1 cellular context compared by ENCODE assay signal in genomic region chr7:37284285-37284684, GRCh38.
TF ChIP-seq lines count a peak whose summit lies in the region.

No MANE protein-coding gene starts in this region.

TF ChIP-seq in K562, 482 proteins besides CTCF, POLR2A, EP300 and RAD21 (continued from another document):
- TF ChIP-seq, protein P1, sequence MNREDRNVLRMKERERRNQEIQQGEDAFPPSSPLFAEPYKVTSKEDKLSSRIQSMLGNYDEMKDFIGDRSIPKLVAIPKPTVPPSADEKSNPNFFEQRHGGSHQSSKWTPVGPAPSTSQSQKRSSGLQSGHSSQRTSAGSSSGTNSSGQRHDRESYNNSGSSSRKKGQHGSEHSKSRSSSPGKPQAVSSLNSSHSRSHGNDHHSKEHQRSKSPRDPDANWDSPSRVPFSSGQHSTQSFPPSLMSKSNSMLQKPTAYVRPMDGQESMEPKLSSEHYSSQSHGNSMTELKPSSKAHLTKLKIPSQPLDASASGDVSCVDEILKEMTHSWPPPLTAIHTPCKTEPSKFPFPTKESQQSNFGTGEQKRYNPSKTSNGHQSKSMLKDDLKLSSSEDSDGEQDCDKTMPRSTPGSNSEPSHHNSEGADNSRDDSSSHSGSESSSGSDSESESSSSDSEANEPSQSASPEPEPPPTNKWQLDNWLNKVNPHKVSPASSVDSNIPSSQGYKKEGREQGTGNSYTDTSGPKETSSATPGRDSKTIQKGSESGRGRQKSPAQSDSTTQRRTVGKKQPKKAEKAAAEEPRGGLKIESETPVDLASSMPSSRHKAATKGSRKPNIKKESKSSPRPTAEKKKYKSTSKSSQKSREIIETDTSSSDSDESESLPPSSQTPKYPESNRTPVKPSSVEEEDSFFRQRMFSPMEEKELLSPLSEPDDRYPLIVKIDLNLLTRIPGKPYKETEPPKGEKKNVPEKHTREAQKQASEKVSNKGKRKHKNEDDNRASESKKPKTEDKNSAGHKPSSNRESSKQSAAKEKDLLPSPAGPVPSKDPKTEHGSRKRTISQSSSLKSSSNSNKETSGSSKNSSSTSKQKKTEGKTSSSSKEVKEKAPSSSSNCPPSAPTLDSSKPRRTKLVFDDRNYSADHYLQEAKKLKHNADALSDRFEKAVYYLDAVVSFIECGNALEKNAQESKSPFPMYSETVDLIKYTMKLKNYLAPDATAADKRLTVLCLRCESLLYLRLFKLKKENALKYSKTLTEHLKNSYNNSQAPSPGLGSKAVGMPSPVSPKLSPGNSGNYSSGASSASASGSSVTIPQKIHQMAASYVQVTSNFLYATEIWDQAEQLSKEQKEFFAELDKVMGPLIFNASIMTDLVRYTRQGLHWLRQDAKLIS (CRISPR knock-in tag; IDR thresholded peaks at IDR 0.05), result no peak
- TF ChIP-seq CBX8 (IDR thresholded peaks at IDR 0.05; ENCODE audit: borderline replicate concordance, extremely low read depth, low read depth, low read length, poor library complexity, severe bottlenecking) (no peak), SMARCA5 (IDR thresholded peaks at IDR 0.05) (no peak), ZBTB11 (CRISPR knock-in tag; IDR thresholded peaks at IDR 0.05) (no peak), ZNF408 (CRISPR knock-in tag; IDR thresholded peaks at IDR 0.05; ENCODE audit: low read depth) (no peak), PHF21A (IDR thresholded peaks at IDR 0.05; ENCODE audit: borderline replicate concordance, low read depth) (no peak)
- TF ChIP-seq, protein P2, sequence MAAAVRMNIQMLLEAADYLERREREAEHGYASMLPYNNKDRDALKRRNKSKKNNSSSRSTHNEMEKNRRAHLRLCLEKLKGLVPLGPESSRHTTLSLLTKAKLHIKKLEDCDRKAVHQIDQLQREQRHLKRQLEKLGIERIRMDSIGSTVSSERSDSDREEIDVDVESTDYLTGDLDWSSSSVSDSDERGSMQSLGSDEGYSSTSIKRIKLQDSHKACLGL (CRISPR knock-in tag; IDR thresholded peaks at IDR 0.05; ENCODE audit: borderline replicate concordance, poor library complexity, severe bottlenecking), result no peak
